8 cellular contexts compared by ENCODE assay signal in the genomic region with DNA sequence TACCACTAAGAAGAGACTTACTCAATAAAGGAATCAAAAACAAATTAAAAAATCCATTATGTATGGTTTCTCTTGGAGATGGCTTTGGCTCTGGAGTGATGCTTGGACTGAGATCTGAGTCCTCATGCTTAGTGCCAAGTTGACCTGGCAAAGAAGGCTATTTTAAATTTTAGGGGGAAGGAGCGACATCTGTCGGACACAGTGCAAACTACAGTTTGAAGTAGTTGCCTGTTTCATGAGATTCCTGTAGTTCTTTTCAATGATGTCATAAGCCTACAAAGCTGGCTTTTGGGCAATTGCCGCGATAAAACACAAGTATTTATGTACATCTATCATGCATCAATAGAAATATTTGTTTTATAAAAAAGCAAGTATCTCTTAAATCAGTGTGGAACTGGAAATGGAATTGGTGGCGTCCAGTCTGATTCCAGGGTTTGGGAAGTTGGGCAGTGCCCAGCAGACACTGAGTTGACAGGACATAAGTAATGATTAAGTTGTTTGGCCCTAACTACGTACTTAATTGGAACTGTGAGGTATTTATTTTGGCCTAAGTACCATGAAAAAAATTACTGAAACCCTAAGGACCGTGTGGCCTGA. TPM values are rescaled to one million over a fixed set of nuclear protein-coding genes. Genes with fewer than 3 reads are reported as not detected.
DNase-seq lines count a peak whose midpoint lies in the region; ATAC-seq and TF ChIP-seq lines count a peak whose summit lies in the region.

No MANE protein-coding gene starts in this region.

- H2BK15ac ChIP-seq in mesenchymal stem cell (ENCODE audit: low read depth, poor library complexity, severe bottlenecking), result no peak overlapping the region

- WGBS in mesenchymal stem cell, result 49% methylated on average over 4 of the region's 7 CpGs

- H3K36me3 ChIP-seq in mesenchymal stem cell (ENCODE audit: control insufficient read depth in 1 of 2, insufficient read depth in 2 of 2, low read depth in 1 of 2, low read length in 2 of 2), result peaks cover 8 to 30% of the 10 kb centered on the region in 2 experiments

- H3K4me3 ChIP-seq in mesenchymal stem cell (ENCODE audit: insufficient read depth in 1 of 2, low read depth in 1 of 2, low read length in 2 of 2), result no peak overlapping the region

- H3K14ac ChIP-seq in mesenchymal stem cell (ENCODE audit: low read length in 2 of 2), result no peak overlapping the region

- CTCF ChIA-PET in activated CD4-positive, alpha-beta memory T cell treated with anti-CD3 and anti-CD28 coated beads, Interleukin-2, amount 10 ng/mL, durations not matched to agents 7 days and 5 days (lab: Charles Lee), result interaction anchor here (0.7 to 3.0 kb wide), 57 partner anchors 9 to 938 kb away, joined by 3 to 43 read pairs (median 5); a partner anchor contains a TSS

- H3K9me3 Mint-ChIP-seq in CD14-positive monocyte, result peaks cover 0 to 3% (median 0%) of the 10 kb centered on the region in 7 donors
- H3K9me3 Mint-ChIP-seq in activated CD4-positive, alpha-beta memory T cell treated with anti-CD3 and anti-CD28 coated beads, Interleukin-2, amount 10 ng/mL, durations not matched to agents 7 days and 5 days, result no peaks in the 10 kb centered on the region

- no peak for ATAC-seq in GM18511 (IDR thresholded peaks at IDR 0.05; ENCODE audit: unreplicated experiment)

- H2BK5ac ChIP-seq in mesenchymal stem cell (ENCODE audit: low read depth, low read length, poor library complexity, severe bottlenecking), result no peak overlapping the region

- H4K91ac ChIP-seq in mesenchymal stem cell (ENCODE audit: low read length), result no peak overlapping the region

- H3K4ac ChIP-seq in mesenchymal stem cell (ENCODE audit: low read depth in 1 of 2, low read length in 2 of 2), result no peak overlapping the region

- H4K8ac ChIP-seq in mesenchymal stem cell (ENCODE audit: low read length), result no peak overlapping the region

- no peak overlapping the region for H2AK5ac ChIP-seq in mesenchymal stem cell (ENCODE audit: low read length, severe bottlenecking)

- no peak overlapping the region for H3K4me3 Mint-ChIP-seq in CD14-positive monocyte
- no peak overlapping the region for H3K4me3 Mint-ChIP-seq in activated CD4-positive, alpha-beta memory T cell treated with anti-CD3 and anti-CD28 coated beads, Interleukin-2, amount 10 ng/mL, durations not matched to agents 7 days and 5 days

- TF ChIP-seq CTCF in CD14-positive monocyte (IDR thresholded peaks at IDR 0.05), result peak; percentile 86

- intact Hi-C loops in CD14-positive monocyte (cut with micrococcal nuclease), result loop anchor here (5.0 to 10.0 kb wide), 3 partner anchors 165 to 932 kb away; no protein-coding TSS in a partner anchor

- no peak overlapping the region for H3K27ac ChIP-seq in mesenchymal stem cell (ENCODE audit: low read length, poor library complexity, severe bottlenecking)

- H3K4me1 Mint-ChIP-seq in CD14-positive monocyte, result peaks cover 1% of the 10 kb centered on the region
- H3K4me1 Mint-ChIP-seq in activated CD4-positive, alpha-beta memory T cell treated with anti-CD3 and anti-CD28 coated beads, Interleukin-2, amount 10 ng/mL, durations not matched to agents 7 days and 5 days, result peaks cover 2% of the 10 kb centered on the region

- no peaks in the 10 kb centered on the region for H3K27me3 ChIP-seq in mesenchymal stem cell (ENCODE audit: control insufficient read depth in 1 of 2, insufficient read depth in 1 of 2, low read length in 2 of 2)

- H3K79me1 ChIP-seq in mesenchymal stem cell (replicated peaks; ENCODE audit: low read length, poor library complexity, severe bottlenecking), result peaks cover 33% of the 10 kb centered on the region

- H3K23ac ChIP-seq in mesenchymal stem cell (ENCODE audit: low read length in 2 of 2), result no peak overlapping the region

- peak overlapping the region; percentile 58 for H3K9ac ChIP-seq in mesenchymal stem cell (ENCODE audit: low read length)

- H2AFZ ChIP-seq in mesenchymal stem cell (ENCODE audit: low read depth, low read length), result no peak overlapping the region

- no peak overlapping the region for H2BK12ac ChIP-seq in mesenchymal stem cell (ENCODE audit: low read length in 2 of 2)

- H3K4me2 ChIP-seq in mesenchymal stem cell (ENCODE audit: low read length, poor library complexity, severe bottlenecking), result no peak overlapping the region

- H3K9me3 ChIP-seq in mesenchymal stem cell (ENCODE audit: control insufficient read depth, low read length), result no peaks in the 10 kb centered on the region

- POLR2A ChIA-PET in activated CD4-positive, alpha-beta memory T cell treated with anti-CD3 and anti-CD28 coated beads, Interleukin-2, amount 10 ng/mL, durations not matched to agents 7 days and 5 days (lab: Charles Lee), result interaction anchor here (0.6 to 2.6 kb wide), 4 partner anchors 8 to 312 kb away, joined by 3 to 9 read pairs (median 4); no protein-coding TSS in a partner anchor

- DNase-seq in CD14-positive monocyte (ENCODE audit: low spot score) (no peak), GOT3 (lab: John Stamatoyannopoulos, UW) (peak; percentile 25), NCI-H69 (lab: John Stamatoyannopoulos, UW) (peak; percentile 31), mesenchymal stem cell (peak; percentile 79)
- DNase-seq in activated CD4-positive, alpha-beta memory T cell treated with anti-CD3 and anti-CD28 coated beads, Interleukin-2, amount 10 ng/mL, durations not matched to agents 7 days and 5 days, result peak; percentile 67
- DNase-seq in effector CD8-positive, alpha-beta T cell (lab: John Stamatoyannopoulos, UW), result peak; percentile 39
- peak; percentile 15 to 36 for DNase-seq in stimulated activated CD8-positive, alpha-beta memory T cell treated with anti-CD3 and anti-CD28 coated beads, Interleukin-2, amount 100 ng/mL, for 1 hour (ENCODE audit: low read depth in 2 of 2)

- H3K36me3 Mint-ChIP-seq in CD14-positive monocyte, result peaks cover 11 to 49% of the 10 kb centered on the region in 2 donors
- peaks cover 10% of the 10 kb centered on the region for H3K36me3 Mint-ChIP-seq in activated CD4-positive, alpha-beta memory T cell treated with anti-CD3 and anti-CD28 coated beads, Interleukin-2, amount 10 ng/mL, durations not matched to agents 7 days and 5 days (ENCODE audit: low read depth)

- H3K27me3 Mint-ChIP-seq in CD14-positive monocyte (ENCODE audit: low read depth in 3 of 3), result no peaks in the 10 kb centered on the region
- H3K27me3 Mint-ChIP-seq in activated CD4-positive, alpha-beta memory T cell treated with anti-CD3 and anti-CD28 coated beads, Interleukin-2, amount 10 ng/mL, durations not matched to agents 7 days and 5 days, result no peaks in the 10 kb centered on the region

- peaks cover 3% of the 10 kb centered on the region for H3K4me1 ChIP-seq in mesenchymal stem cell (ENCODE audit: control insufficient read depth, insufficient read depth, low read depth, low read length)

- H2BK120ac ChIP-seq in mesenchymal stem cell (ENCODE audit: low read depth, low read length), result no peak overlapping the region

- no peak overlapping the region for H3K27ac Mint-ChIP-seq in CD14-positive monocyte
- H3K27ac Mint-ChIP-seq in activated CD4-positive, alpha-beta memory T cell treated with anti-CD3 and anti-CD28 coated beads, Interleukin-2, amount 10 ng/mL, durations not matched to agents 7 days and 5 days, result no peak overlapping the region

- no peak overlapping the region for H3K18ac ChIP-seq in mesenchymal stem cell (ENCODE audit: low read depth in 1 of 2, low read length in 2 of 2)

RNA-seq across cellular contexts. Expression of a gene that starts 50.0 kb away (rescaled TPM):
- polyA plus RNA-seq in CD14-positive monocyte, result 10 to 100 TPM; 15.4 to 19.4 TPM
- total RNA-seq in activated CD4-positive, alpha-beta memory T cell treated with anti-CD3 and anti-CD28 coated beads, Interleukin-2, amount 10 ng/mL, durations not matched to agents 7 days and 5 days, result 10 to 100 TPM; 22.3 to 25.0 TPM
- 35.6 TPM for polyA plus RNA-seq in mesenchymal stem cell (2013, experiment 1 of 2)
- 33.8 TPM for polyA plus RNA-seq in mesenchymal stem cell (2013, experiment 2 of 2)
